ENCODE assay signal across 8 cellular contexts in the genomic region with DNA sequence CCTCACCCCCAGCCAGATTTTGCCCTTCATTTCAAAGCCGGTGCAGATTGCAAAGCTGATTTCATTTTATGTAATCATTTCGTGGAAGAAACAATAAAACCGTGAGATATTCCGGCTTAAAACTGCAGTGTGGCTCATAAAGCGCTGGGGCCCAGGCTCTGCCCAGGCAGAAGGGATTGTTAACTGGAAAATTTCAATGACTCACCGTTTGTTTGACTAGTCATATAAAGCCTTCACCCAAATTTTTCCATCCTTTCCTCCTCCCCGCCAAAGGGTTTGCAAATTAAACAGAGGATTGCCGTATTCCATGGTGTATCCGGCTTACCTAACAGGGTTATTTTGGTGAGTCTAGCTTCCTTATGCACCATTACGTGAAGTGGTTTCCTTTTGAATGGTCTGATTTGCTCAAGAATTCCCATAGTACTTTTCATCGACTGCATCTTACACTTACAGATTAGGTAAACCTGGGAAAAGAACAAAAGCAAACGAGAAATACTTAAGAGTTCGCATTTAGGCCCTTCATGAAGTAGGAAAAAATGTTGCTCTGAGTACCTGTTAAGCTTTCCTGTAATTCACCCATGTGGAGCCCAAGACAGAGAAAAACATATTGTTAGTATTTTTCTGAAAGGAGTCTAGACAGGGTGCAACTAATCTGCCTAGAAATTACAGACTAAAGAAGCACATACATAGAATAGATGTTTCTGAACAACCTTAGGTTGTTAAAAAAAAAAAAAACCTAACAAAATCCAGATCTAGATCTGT. TPM values are rescaled to one million over a fixed set of nuclear protein-coding genes. Genes with fewer than 3 reads are reported as not detected.
DNase-seq lines count a peak whose midpoint lies in the region; ATAC-seq and TF ChIP-seq lines count a peak whose summit lies in the region.

No MANE protein-coding gene starts in this region.

- H3K79me2 ChIP-seq in PC-9 (ENCODE audit: low read depth): peaks cover 38% of the 10 kb centered on the region

- no peaks in the 10 kb centered on the region for H3K9me3 Mint-ChIP-seq in activated T-cell treated with anti-CD3 and anti-CD28 coated beads, Interleukin-2, amount 50 U/mL, for 24 hours
- no peaks in the 10 kb centered on the region for H3K9me3 Mint-ChIP-seq in naive thymus-derived CD8-positive, alpha-beta T cell

- no peaks in the 10 kb centered on the region for H3K9me3 ChIP-seq in PC-9 (ENCODE audit: insufficient read depth, low read depth)
- H3K9me3 ChIP-seq in ectodermal cell (ENCODE audit: control insufficient read depth, low read length): no peaks in the 10 kb centered on the region

- CTCF ChIA-PET in PC-9 (lab: Charles Lee): interaction anchor here (0.7 to 0.8 kb wide), 3 partner anchors 56 to 152 kb away, joined by 3 to 4 read pairs (median 4); no protein-coding TSS in a partner anchor

- peak overlapping the region; percentile 72 for H3K4me3 ChIP-seq in PC-9
- H3K4me3 ChIP-seq in ectodermal cell (ENCODE audit: insufficient read depth, low read depth, low read length): peak overlapping the region; percentile 78

- H3F3A ChIP-seq in PC-9 (ENCODE audit: insufficient read depth, low read depth): peaks cover 17% of the 10 kb centered on the region; the same call in 1 of the 2 replicates

- no peak for ATAC-seq in naive thymus-derived CD8-positive, alpha-beta T cell
- ATAC-seq in HG03378 (IDR thresholded peaks at IDR 0.05; ENCODE audit: unreplicated experiment): no peak

- intact Hi-C loops in PC-9 (cut with micrococcal nuclease; ENCODE audit: unreplicated experiment): loop anchor here (2.0 to 5.0 kb wide), 3 partner anchors 61 to 174 kb away; a partner anchor contains a TSS

- H3K36me3 Mint-ChIP-seq in activated T-cell treated with anti-CD3 and anti-CD28 coated beads, Interleukin-2, amount 50 U/mL, for 24 hours (ENCODE audit: low read depth): peaks cover 32% of the 10 kb centered on the region
- H3K36me3 Mint-ChIP-seq in naive thymus-derived CD8-positive, alpha-beta T cell: peaks cover 0 to 12% (median 0%) of the 10 kb centered on the region in 3 donors

- H3K4me1 ChIP-seq in PC-9 (replicated peaks; ENCODE audit: insufficient read depth) (peaks cover 34% of the 10 kb centered on the region), ectodermal cell (ENCODE audit: control insufficient read depth, insufficient read depth, low read length) (peaks cover 4% of the 10 kb centered on the region)

- H2AFZ ChIP-seq in PC-9: peak overlapping the region; percentile 85

- no peaks in the 10 kb centered on the region for H3K27me3 Mint-ChIP-seq in activated T-cell treated with anti-CD3 and anti-CD28 coated beads, Interleukin-2, amount 50 U/mL, for 24 hours
- H3K27me3 Mint-ChIP-seq in naive thymus-derived CD8-positive, alpha-beta T cell: no peaks in the 10 kb centered on the region

- no peak for DNase-seq in activated T-cell treated with anti-CD3 and anti-CD28 coated beads, Interleukin-2, amount 50 U/mL, for 24 hours
- no peak for DNase-seq in activated T-cell treated with anti-CD3 and anti-CD28 coated beads, Interleukin-2, amount 50 U/mL, for 48 hours
- DNase-seq in PC-9 (peak; percentile 70 to 98), kidney glomerular epithelial cell (lab: John Stamatoyannopoulos, UW) (no peak)
- DNase-seq in naive thymus-derived CD8-positive, alpha-beta T cell: no peak
- no peak for DNase-seq in stimulated activated CD4-positive, alpha-beta T cell treated with anti-CD3 and anti-CD28 coated beads, Interleukin-12 subunit alpha, Interleukin-12 subunit beta, amount 100 ng/mL, for 4 hours

- H3K27me3 ChIP-seq in PC-9 (ENCODE audit: insufficient read depth, low read depth) (no peaks in the 10 kb centered on the region), ectodermal cell (ENCODE audit: control insufficient read depth, insufficient read depth, low read length, poor library complexity, severe bottlenecking) (no peaks in the 10 kb centered on the region)

- POLR2A ChIA-PET in PC-9 (lab: Charles Lee; ENCODE audit: unreplicated experiment): interaction anchor here (0.7 kb wide), 1 partner anchor 133 kb away, joined by 4 read pairs; no protein-coding TSS in a partner anchor
- POLR2A ChIA-PET in naive thymus-derived CD8-positive, alpha-beta T cell (lab: Charles Lee): interaction anchor here (0.7 to 2.2 kb wide), 6 partner anchors 52 to 236 kb away, joined by 3 to 14 read pairs (median 6); a partner anchor contains a TSS

- TF ChIP-seq CTCF in PC-9 (conservative IDR thresholded peaks at IDR 0.05): no peak

- H4K20me1 ChIP-seq in PC-9 (ENCODE audit: insufficient read depth): peaks cover 30% of the 10 kb centered on the region

- peaks cover 31% of the 10 kb centered on the region for H3K4me1 Mint-ChIP-seq in activated T-cell treated with anti-CD3 and anti-CD28 coated beads, Interleukin-2, amount 50 U/mL, for 24 hours (ENCODE audit: low read depth)
- H3K4me1 Mint-ChIP-seq in naive thymus-derived CD8-positive, alpha-beta T cell: peaks cover 17 to 38% (median 29%) of the 10 kb centered on the region in 4 donors

- H3K27ac Mint-ChIP-seq in activated T-cell treated with anti-CD3 and anti-CD28 coated beads, Interleukin-2, amount 50 U/mL, for 24 hours: peak overlapping the region; percentile 91
- H3K27ac Mint-ChIP-seq in naive thymus-derived CD8-positive, alpha-beta T cell: peak overlapping the region; percentile 89 to 97 (median 96)

- H3K36me3 ChIP-seq in PC-9 (ENCODE audit: low read depth) (no peaks in the 10 kb centered on the region), ectodermal cell (ENCODE audit: control insufficient read depth, insufficient read depth, low read length) (no peaks in the 10 kb centered on the region)

- H3K9me2 ChIP-seq in PC-9 (ENCODE audit: insufficient read depth): no peaks in the 10 kb centered on the region

- BruUV-seq in PC-9 (replicated peaks; lab: Mats Ljungman, UMichigan): TSS peak; percentile 87

- H3K27ac ChIP-seq in PC-9 (peak overlapping the region; percentile 97), ectodermal cell (ENCODE audit: insufficient read depth, low read depth, low read length, poor library complexity, severe bottlenecking) (no peak overlapping the region)

- 81 to 84% methylated on average over 13 of the region's 13 CpGs for WGBS in ectodermal cell, 2 experiments

- H3K4me3 Mint-ChIP-seq in activated T-cell treated with anti-CD3 and anti-CD28 coated beads, Interleukin-2, amount 50 U/mL, for 24 hours: peak overlapping the region; percentile 96
- peak overlapping the region; percentile 77 to 97 (median 90) for H3K4me3 Mint-ChIP-seq in naive thymus-derived CD8-positive, alpha-beta T cell

- H3K4me2 ChIP-seq in PC-9: peak overlapping the region; percentile 86

RNA-seq across cellular contexts. Expression of a gene that starts 0.9 kb away (rescaled TPM):
- 146 and 161 TPM in 2 replicates for total RNA-seq in PC-9 (2021)
- polyA plus RNA-seq in ectodermal cell (2013, experiment 1 of 4): 101 TPM
- polyA plus RNA-seq in ectodermal cell (2013, experiment 2 of 4): 98.8 TPM
- 81.3 TPM for polyA plus RNA-seq in ectodermal cell (2013, experiment 3 of 4)
- polyA plus RNA-seq in ectodermal cell (2013, experiment 4 of 4): 80.6 TPM
- total RNA-seq in naive thymus-derived CD8-positive, alpha-beta T cell: 100 to 1,000 TPM in 1 of 2 experiments, 10 to 100 TPM in 1; 86.2 to 102 TPM
- polyA plus RNA-seq in naive thymus-derived CD8-positive, alpha-beta T cell: 10 to 100 TPM; 64.0 to 91.1 (median 65.9) TPM

RNA-seq across cellular contexts. Expression of a gene that starts 25.1 kb away (rescaled TPM):
- 37.3 and 43.3 TPM in 2 replicates for total RNA-seq in PC-9 (2021)
- polyA plus RNA-seq in ectodermal cell (2013, experiment 1 of 4): 5.2 TPM
- polyA plus RNA-seq in ectodermal cell (2013, experiment 2 of 4): 6.0 TPM
- 4.3 TPM for polyA plus RNA-seq in ectodermal cell (2013, experiment 3 of 4)
- polyA plus RNA-seq in ectodermal cell (2013, experiment 4 of 4): 2.6 TPM
- 10 to 100 TPM; 18.0 to 24.5 TPM for total RNA-seq in naive thymus-derived CD8-positive, alpha-beta T cell
- polyA plus RNA-seq in naive thymus-derived CD8-positive, alpha-beta T cell: 1 to 10 TPM in 2 of 3 donors, not detected in 1; 1.1 to 2.5 TPM

RNA-seq across cellular contexts. Expression of a gene that starts 48.3 kb away (rescaled TPM):
- total RNA-seq in PC-9 (2021): not detected in 2 replicates
- not detected for polyA plus RNA-seq in ectodermal cell (2013, experiment 1 of 4)
- polyA plus RNA-seq in ectodermal cell (2013, experiment 2 of 4): not detected
- polyA plus RNA-seq in ectodermal cell (2013, experiment 3 of 4): not detected
- polyA plus RNA-seq in ectodermal cell (2013, experiment 4 of 4): not detected
- total RNA-seq in naive thymus-derived CD8-positive, alpha-beta T cell: 1 to 10 TPM in 1 of 2 experiments, under 1 TPM in 1; 0.63 to 1.2 TPM
- polyA plus RNA-seq in naive thymus-derived CD8-positive, alpha-beta T cell: under 1 TPM in 1 of 3 donors, not detected in 2; 0.20 TPM

RNA-seq across cellular contexts. Expression of a gene that starts 59.8 kb away (rescaled TPM):
- total RNA-seq in PC-9 (2021): 27.2 and 37.9 TPM in 2 replicates
- 7.2 TPM for polyA plus RNA-seq in ectodermal cell (2013, experiment 1 of 4)
- 9.5 TPM for polyA plus RNA-seq in ectodermal cell (2013, experiment 2 of 4)
- polyA plus RNA-seq in ectodermal cell (2013, experiment 3 of 4): 4.9 TPM
- polyA plus RNA-seq in ectodermal cell (2013, experiment 4 of 4): 6.5 TPM
- 10 to 100 TPM; 31.2 to 42.7 TPM for total RNA-seq in naive thymus-derived CD8-positive, alpha-beta T cell
- polyA plus RNA-seq in naive thymus-derived CD8-positive, alpha-beta T cell: 10 to 100 TPM in 2 of 3 donors, 1 to 10 TPM in 1; 6.1 to 14.3 (median 12.3) TPM

Comparison
In these comparisons a context has a peak if more than half of its experiments do, and no peak if none do; other contexts are left out.
1. DNase-seq: peak in PC-9 (2 of 2); none in activated T-cell treated with anti-CD3 and anti-CD28 coated beads, Interleukin-2, amount 50 U/mL, for 24 hours (single experiment), activated T-cell treated with anti-CD3 and anti-CD28 coated beads, Interleukin-2, amount 50 U/mL, for 48 hours (0 of 2), naive thymus-derived CD8-positive, alpha-beta T cell (0 of 10), stimulated activated CD4-positive, alpha-beta T cell treated with anti-CD3 and anti-CD28 coated beads, Interleukin-12 subunit alpha, Interleukin-12 subunit beta, amount 100 ng/mL, for 4 hours (single experiment) and kidney glomerular epithelial cell (single experiment).